Comparison of ENCODE assay signal across 9 cellular contexts in the genomic region with DNA sequence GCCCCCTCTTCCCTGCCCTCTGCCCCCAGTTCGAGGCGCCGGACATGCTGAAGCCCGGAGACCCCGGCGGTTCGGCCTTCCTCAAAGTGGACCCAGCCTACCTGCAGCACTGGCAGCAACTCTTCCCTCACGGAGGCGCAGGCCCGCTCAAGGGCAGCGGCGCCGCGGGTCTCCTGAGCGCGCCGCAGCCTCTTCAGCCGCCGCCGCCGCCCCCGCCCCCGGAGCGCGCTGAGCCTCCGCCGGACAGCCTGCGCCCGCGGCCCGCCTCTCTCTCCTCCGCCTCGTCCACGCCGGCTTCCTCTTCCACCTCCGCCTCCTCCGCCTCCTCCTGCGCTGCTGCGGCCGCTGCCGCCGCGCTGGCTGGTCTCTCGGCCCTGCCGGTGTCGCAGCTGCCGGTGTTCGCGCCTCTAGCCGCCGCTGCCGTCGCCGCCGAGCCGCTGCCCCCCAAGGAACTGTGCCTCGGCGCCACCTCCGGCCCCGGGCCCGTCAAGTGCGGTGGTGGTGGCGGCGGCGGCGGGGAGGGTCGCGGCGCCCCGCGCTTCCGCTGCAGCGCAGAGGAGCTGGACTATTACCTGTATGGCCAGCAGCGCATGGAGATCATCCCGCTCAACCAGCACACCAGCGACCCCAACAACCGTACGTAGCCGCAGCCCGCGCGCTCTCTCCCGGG. TPM values are rescaled to one million over a fixed set of nuclear protein-coding genes. Genes with fewer than 3 reads are reported as not detected.
DNase-seq lines count a peak whose midpoint lies in the region; ATAC-seq, FAIRE-seq and TF ChIP-seq lines count a peak whose summit lies in the region.
"Had no signal": no experiment of that assay in that cellular context is flagged by ENCODE, and none has a peak within 500 bp of the region (broad histone marks: within the 10 kb centered on the region; RNA-seq: fewer than 3 reads in every experiment).

No MANE protein-coding gene starts in this region.

- WGBS in GM12878 (ENCODE audit: insufficient coverage, insufficient replicate concordance, low lambda C conversion rate, missing lambda C conversion rate), result 16% methylated on average over 63 of the region's 83 CpGs
- WGBS in upper lobe of left lung, 2 donors, result 3% methylated on average over 47 of the region's 83 CpGs; no CpG with 5 or more reads in 1 of the 2 donors

- H3K36me3 Mint-ChIP-seq in Caco-2 (ENCODE audit: insufficient read depth, unreplicated experiment), result no peaks in the 10 kb centered on the region

- TF ChIP-seq POLR2A in GM12878 (IDR thresholded peaks at IDR 0.05; ENCODE audit: low read depth, low read length) (no peak), upper lobe of left lung (IDR thresholded peaks at IDR 0.05) (no peak)

- H2AFZ ChIP-seq in GM12878 (ENCODE audit: control insufficient read depth, low read depth, low read length), result no peak overlapping the region

- DNase-seq in Caco-2 (peak in 1 of 2 experiments; percentile 60), GM12878 (ENCODE audit: low read depth, low spot score) (no peak), left kidney (ENCODE audit: low read depth, low spot score) (peak; percentile 78), upper lobe of left lung (peak in 1 of 2 donors; percentile 88), DMS153 (lab: John Stamatoyannopoulos, UW) (no peak), amniotic stem cell (lab: John Stamatoyannopoulos, UW) (no peak)

- peak overlapping the region; percentile 85 for H3K4me3 Mint-ChIP-seq in Caco-2 (ENCODE audit: unreplicated experiment)

- H3K4me3 ChIP-seq in Caco-2 (ENCODE audit: low read depth, low read length) (peak overlapping the region; percentile 61), GM12878 (no peak overlapping the region), upper lobe of left lung (peak overlapping the region; percentile 6 to 61 (median 53))

- SMC1A ChIA-PET in GM12878 (lab: Charles Lee; ENCODE audit: uncharacterized antibody, unreplicated experiment), result no interaction called here

- TF ChIP-seq CTCF in Caco-2 (IDR thresholded peaks at IDR 0.05; ENCODE audit: insufficient read depth in 1 of 2, low read depth in 1 of 2, low read length in 1 of 2, severe bottlenecking in 1 of 2, unreplicated experiment in 1 of 2) (no peak), GM12878 (IDR thresholded peaks at IDR 0.05 in 2 of 3, conservative IDR thresholded peaks at IDR 0.05 in 1 of 3; ENCODE audit: control insufficient read depth in 2 of 3, extremely low read depth in 1 of 3, insufficient read depth in 1 of 3, low read depth in 3 of 3, low read length in 3 of 3) (no peak), upper lobe of left lung (IDR thresholded peaks at IDR 0.05) (no peak)

- no peaks in the 10 kb centered on the region for H3K79me2 ChIP-seq in GM12878 (ENCODE audit: control insufficient read depth, insufficient read depth, low read length)

- CTCF ChIA-PET in Caco-2 (lab: Charles Lee) (interaction anchor here (1.1 kb wide), 1 partner anchor 9 kb away, joined by 3 read pairs; no protein-coding TSS in a partner anchor), GM12878 (lab: Yijun Ruan, JAX) (no interaction called here)

- no peak for FAIRE-seq in GM12878 (lab: Jason Lieb, UNC)
- FAIRE-seq: islet of Langerhans had no signal

- H3K4me1 Mint-ChIP-seq in Caco-2 (ENCODE audit: low read depth, unreplicated experiment), result peaks cover 6% of the 10 kb centered on the region

- RAD21 ChIA-PET in GM12878 (lab: Charles Lee; ENCODE audit: unreplicated experiment), result no interaction called here

- no peaks in the 10 kb centered on the region for H4K20me1 ChIP-seq in GM12878 (ENCODE audit: control insufficient read depth, insufficient read depth)

- H3K4me1 ChIP-seq in Caco-2 (0 out of 2 replicates have a peak, but pooled peaks cover 3% of the 10 kb centered on the region), GM12878 (ENCODE audit: control insufficient read depth, insufficient read depth, low read length) (no peaks in the 10 kb centered on the region), upper lobe of left lung (peaks cover 22 to 59% (median 27%) of the 10 kb centered on the region in 4 donors)

- no peak overlapping the region for H3K27ac Mint-ChIP-seq in Caco-2 (ENCODE audit: unreplicated experiment)

- intact Hi-C loops in Caco-2 (cut with micrococcal nuclease; ENCODE audit: unreplicated experiment), result loop anchor here (1.0 to 5.0 kb wide), 2 partner anchors 29 to 53 kb away; a partner anchor contains a TSS
- intact Hi-C loops in GM12878 (cut with micrococcal nuclease; ENCODE audit: unreplicated experiment), result no loop called here

- no peaks in the 10 kb centered on the region for H3K9me3 ChIP-seq in Caco-2
- H3K9me3 ChIP-seq in GM12878 (replicated peaks; ENCODE audit: control insufficient read depth, insufficient read depth, low read length), result no peaks in the 10 kb centered on the region
- no peaks in the 10 kb centered on the region for H3K9me3 ChIP-seq in upper lobe of left lung

- H3K36me3 ChIP-seq in Caco-2 (ENCODE audit: control insufficient read depth, insufficient read depth, low read length) (no peaks in the 10 kb centered on the region), GM12878 (ENCODE audit: control insufficient read depth in 2 of 2, insufficient read depth in 2 of 2, low read length in 1 of 2) (no peaks in the 10 kb centered on the region), upper lobe of left lung (no peaks in the 10 kb centered on the region)

- H3K9me3 Mint-ChIP-seq in Caco-2 (ENCODE audit: unreplicated experiment), result no peaks in the 10 kb centered on the region

- no peak for TF ChIP-seq RAD21 in GM12878 (IDR thresholded peaks at IDR 0.05; ENCODE audit: insufficient read depth, low read depth, low read length)

- peaks cover 46% of the 10 kb centered on the region for H3K27me3 Mint-ChIP-seq in Caco-2 (ENCODE audit: insufficient read depth, unreplicated experiment)

- H3K9ac ChIP-seq in GM12878 (ENCODE audit: control insufficient read depth, insufficient read depth, low read length), result no peak overlapping the region

- H3K4me2 ChIP-seq in GM12878 (ENCODE audit: control insufficient read depth, insufficient read depth), result peak overlapping the region; percentile 25; the same call in 1 of the 2 replicates

- ATAC-seq in HG02938 (IDR thresholded peaks at IDR 0.05; ENCODE audit: unreplicated experiment) (peak; percentile 40), GM12878 (0 out of 3 replicates have a peak, but pooled peaks have one; percentile 26), upper lobe of left lung (ENCODE audit: low FRiP score in 2 of 2) (peak in 1 of 2 donors; percentile 76), HG03095 (IDR thresholded peaks at IDR 0.05; ENCODE audit: unreplicated experiment) (no peak)

- in situ Hi-C loops in GM12878 (cut with MboI), result no loop called here

- TF ChIP-seq EP300 in GM12878 (IDR thresholded peaks at IDR 0.05; ENCODE audit: borderline replicate concordance in 1 of 2, control insufficient read depth in 1 of 2, low read depth in 2 of 2, low read length in 2 of 2), result no peak
- no peak for TF ChIP-seq EP300 in upper lobe of left lung (IDR thresholded peaks at IDR 0.05)

- H3K27me3 ChIP-seq in Caco-2 (replicated peaks; ENCODE audit: control insufficient read depth, insufficient read depth, low read length), result no peaks in the 10 kb centered on the region; the same call in 1 of the 2 replicates
- H3K27me3 ChIP-seq in GM12878 (replicated peaks in 1 of 2; ENCODE audit: control insufficient read depth in 2 of 2, insufficient read depth in 2 of 2, low read length in 1 of 2), result peaks cover 21 to 47% of the 10 kb centered on the region in 2 experiments
- peaks cover 0 to 66% (median 42%) of the 10 kb centered on the region in 4 donors for H3K27me3 ChIP-seq in upper lobe of left lung

- POLR2A ChIA-PET in Caco-2 (lab: Charles Lee) (no interaction called here), GM12878 (lab: Charles Lee) (no interaction called here)

- no peak overlapping the region for H3K27ac ChIP-seq in GM12878 (ENCODE audit: control insufficient read depth, insufficient read depth)
- H3K27ac ChIP-seq in upper lobe of left lung, result peak overlapping the region; percentile 51 to 81 (median 68)

- BruUV-seq in Caco-2 (replicated peaks; lab: Mats Ljungman, UMichigan) (no TSS peak), GM12878 (replicated peaks; lab: Mats Ljungman, UMichigan) (no TSS peak)

RNA-seq across cellular contexts. Expression of a gene that starts 1.1 kb away (rescaled TPM):
- total RNA-seq in Caco-2 (2022), result 1.7 TPM in 2 replicates
- total RNA-seq in GM12878 (2013; cell fraction: nucleolus; rRNA removed), result not detected in 2 replicates
- total RNA-seq in GM12878 (2014; rRNA removed), result not detected in 2 replicates
- total RNA-seq in GM12878 (2014; rRNA removed; fragmentation: Illumina TruSeq; extraction: Trizol), result not detected in 2 replicates
- not detected in 2 replicates for total RNA-seq in GM12878 (2021)
- polyA plus RNA-seq in GM12878 (2011; ENCODE audit: low read depth), result not detected
- polyA plus RNA-seq in GM12878 (2011; rRNA removed), result not detected in 2 replicates
- not detected in 2 replicates for polyA plus RNA-seq in GM12878 (2011; cell fraction: cytosol; rRNA removed)
- not detected in 2 replicates for polyA plus RNA-seq in GM12878 (2011; cell fraction: nucleus; rRNA removed)
- polyA plus RNA-seq in GM12878 (2012), result not detected in 2 replicates
- polyA plus RNA-seq in GM12878 (2014; fragmentation: Illumina TruSeq; extraction: Trizol), result not detected in 2 replicates
- not detected for polyA plus RNA-seq in GM12878 (2014; fragmentation: Nextera tagmentation; extraction: Ambion mirVana)
- polyA plus RNA-seq in GM12878 (2014; rRNA removed), result not detected in 2 replicates
- polyA plus RNA-seq in GM12878 (2016; fragmentation: Nextera tagmentation; extraction: Ambion mirVana), result not detected
- polyA minus RNA-seq in GM12878 (2011; rRNA and poly(A)+ RNA removed), result not detected in 2 replicates
- not detected in 2 replicates for polyA minus RNA-seq in GM12878 (2011; cell fraction: cytosol; rRNA and poly(A)+ RNA removed)
- not detected in 2 replicates for polyA minus RNA-seq in GM12878 (2011; cell fraction: nucleus; rRNA and poly(A)+ RNA removed)
- 10 to 100 TPM in 1 of 6 donors, 1 to 10 TPM in 5; 2.8 to 12.8 (median 3.6) TPM for total RNA-seq in upper lobe of left lung

RNA-seq across cellular contexts. Expression of a gene that starts 53.6 kb away (rescaled TPM):
- total RNA-seq in Caco-2 (2022) (46.7 and 50.6 TPM in 2 replicates), GM12878 (2014; rRNA removed) (not detected in 2 replicates), GM12878 (2014; rRNA removed; fragmentation: Illumina TruSeq; extraction: Trizol) (not detected in 2 replicates), GM12878 (2021) (0.21 TPM in 1 of 2 replicates, not detected in the other), upper lobe of left lung (10 to 100 TPM in 5 of 6 donors, 1 to 10 TPM in 1; 8.4 to 46.1 (median 29.2) TPM)
- total RNA-seq in GM12878 (2013; cell fraction: nucleolus; rRNA removed), result not detected in 2 replicates
- not detected for polyA plus RNA-seq in GM12878 (2011; ENCODE audit: low read depth)
- polyA plus RNA-seq in GM12878 (2011; rRNA removed) (not detected in 2 replicates), GM12878 (2014; fragmentation: Illumina TruSeq; extraction: Trizol) (not detected in 2 replicates), GM12878 (2014; fragmentation: Nextera tagmentation; extraction: Ambion mirVana) (not detected), GM12878 (2014; rRNA removed) (not detected in 2 replicates), GM12878 (2016; fragmentation: Nextera tagmentation; extraction: Ambion mirVana) (under 1 TPM in 1 of 2 experiments, not detected in 1; 0.12 TPM)
- polyA plus RNA-seq in GM12878 (2011; cell fraction: cytosol; rRNA removed), result not detected in 2 replicates
- not detected in 2 replicates for polyA plus RNA-seq in GM12878 (2011; cell fraction: nucleus; rRNA removed)
- 0.08 TPM in 1 of 2 replicates, not detected in the other for polyA plus RNA-seq in GM12878 (2012)
- not detected in 2 replicates for polyA minus RNA-seq in GM12878 (2011; rRNA and poly(A)+ RNA removed)
- not detected in 2 replicates for polyA minus RNA-seq in GM12878 (2011; cell fraction: cytosol; rRNA and poly(A)+ RNA removed)
- polyA minus RNA-seq in GM12878 (2011; cell fraction: nucleus; rRNA and poly(A)+ RNA removed), result not detected in 2 replicates

Comparison
In these comparisons a context has a peak if more than half of its experiments do, and no peak if none do; other contexts are left out.
1. RNA of a gene that starts 53.6 kb away (total RNA-seq): 46.7 to 50.6 TPM in Caco-2 and 8.4 to 46.1 TPM in upper lobe of left lung; 0.21 TPM in GM12878; every median in the first group is over 4 times any median in the second.